1 cellular context compared by ENCODE assay signal in the genomic region with DNA sequence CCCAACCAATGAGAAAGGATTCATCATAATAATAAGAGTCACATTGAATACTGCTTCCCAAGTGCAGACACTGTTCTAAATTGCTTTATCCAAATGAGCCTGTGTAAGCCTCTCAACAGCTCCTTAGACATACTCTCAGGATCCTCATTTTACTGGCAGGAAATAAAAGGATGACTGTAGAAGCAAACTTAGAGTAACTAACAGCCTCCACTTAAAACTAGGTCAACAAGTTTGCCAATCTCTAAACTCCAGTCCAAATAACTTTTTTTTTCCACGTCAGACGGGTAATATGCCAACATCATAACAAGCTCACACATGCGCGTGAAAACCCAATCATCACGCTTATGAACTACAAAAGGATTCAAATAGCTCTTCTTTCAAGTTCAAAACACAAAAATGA.
TF ChIP-seq lines count a peak whose summit lies in the region.

No MANE protein-coding gene starts in this region.

TF ChIP-seq in K562, 482 proteins besides CTCF, POLR2A, EP300 and RAD21 (continued from another document):
- TF ChIP-seq SAP30 (IDR thresholded peaks at IDR 0.05; ENCODE audit: borderline replicate concordance, insufficient read depth, low read depth, low read length, poor library complexity, severe bottlenecking), result no peak
- no peak for TF ChIP-seq RCOR1 (IDR thresholded peaks at IDR 0.05; ENCODE audit: borderline replicate concordance in 1 of 2, low read depth in 2 of 2, low read length in 2 of 2)
- TF ChIP-seq, protein P1, sequence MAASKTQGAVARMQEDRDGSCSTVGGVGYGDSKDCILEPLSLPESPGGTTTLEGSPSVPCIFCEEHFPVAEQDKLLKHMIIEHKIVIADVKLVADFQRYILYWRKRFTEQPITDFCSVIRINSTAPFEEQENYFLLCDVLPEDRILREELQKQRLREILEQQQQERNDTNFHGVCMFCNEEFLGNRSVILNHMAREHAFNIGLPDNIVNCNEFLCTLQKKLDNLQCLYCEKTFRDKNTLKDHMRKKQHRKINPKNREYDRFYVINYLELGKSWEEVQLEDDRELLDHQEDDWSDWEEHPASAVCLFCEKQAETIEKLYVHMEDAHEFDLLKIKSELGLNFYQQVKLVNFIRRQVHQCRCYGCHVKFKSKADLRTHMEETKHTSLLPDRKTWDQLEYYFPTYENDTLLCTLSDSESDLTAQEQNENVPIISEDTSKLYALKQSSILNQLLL (CRISPR knock-in tag; IDR thresholded peaks at IDR 0.05; ENCODE audit: borderline replicate concordance), result no peak
- TF ChIP-seq SPI1 (IDR thresholded peaks at IDR 0.05; ENCODE audit: borderline replicate concordance, low read depth, low read length), result no peak
- no peak for TF ChIP-seq KAT2B (IDR thresholded peaks at IDR 0.05; ENCODE audit: low read depth, low read length)
- no peak for TF ChIP-seq CBX8 (IDR thresholded peaks at IDR 0.05; ENCODE audit: borderline replicate concordance, extremely low read depth, low read depth, low read length, poor library complexity, severe bottlenecking)
- no peak for TF ChIP-seq ARID2 (IDR thresholded peaks at IDR 0.05)
- TF ChIP-seq XRCC5 (IDR thresholded peaks at IDR 0.05; ENCODE audit: low read depth, low read length), result no peak
- TF ChIP-seq ETV6 (IDR thresholded peaks at IDR 0.05; ENCODE audit: borderline replicate concordance in 1 of 2, low read depth in 2 of 2, low read length in 1 of 2), result no peak
- no peak for TF ChIP-seq ETV6 (CRISPR knock-in tag; IDR thresholded peaks at IDR 0.05; ENCODE audit: borderline replicate concordance)
- no peak for TF ChIP-seq FOS (IDR thresholded peaks at IDR 0.05; ENCODE audit: extremely low read depth, insufficient read length)
- TF ChIP-seq, protein P2, sequence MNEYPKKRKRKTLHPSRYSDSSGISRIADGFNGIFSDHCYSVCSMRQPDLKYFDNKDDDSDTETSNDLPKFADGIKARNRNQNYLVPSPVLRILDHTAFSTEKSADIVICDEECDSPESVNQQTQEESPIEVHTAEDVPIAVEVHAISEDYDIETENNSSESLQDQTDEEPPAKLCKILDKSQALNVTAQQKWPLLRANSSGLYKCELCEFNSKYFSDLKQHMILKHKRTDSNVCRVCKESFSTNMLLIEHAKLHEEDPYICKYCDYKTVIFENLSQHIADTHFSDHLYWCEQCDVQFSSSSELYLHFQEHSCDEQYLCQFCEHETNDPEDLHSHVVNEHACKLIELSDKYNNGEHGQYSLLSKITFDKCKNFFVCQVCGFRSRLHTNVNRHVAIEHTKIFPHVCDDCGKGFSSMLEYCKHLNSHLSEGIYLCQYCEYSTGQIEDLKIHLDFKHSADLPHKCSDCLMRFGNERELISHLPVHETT (CRISPR knock-in tag; conservative IDR thresholded peaks at IDR 0.05 in 1 of 2, IDR thresholded peaks at IDR 0.05 in 1 of 2), result no peak
- TF ChIP-seq FOXA3 (CRISPR knock-in tag; conservative IDR thresholded peaks at IDR 0.05 in 1 of 2, IDR thresholded peaks at IDR 0.05 in 1 of 2), result no peak
- TF ChIP-seq GTF2A2 (tag; IDR thresholded peaks at IDR 0.05), result no peak
- TF ChIP-seq MEF2D (tag; conservative IDR thresholded peaks at IDR 0.05; ENCODE audit: low read depth), result no peak
- TF ChIP-seq, protein P3, sequence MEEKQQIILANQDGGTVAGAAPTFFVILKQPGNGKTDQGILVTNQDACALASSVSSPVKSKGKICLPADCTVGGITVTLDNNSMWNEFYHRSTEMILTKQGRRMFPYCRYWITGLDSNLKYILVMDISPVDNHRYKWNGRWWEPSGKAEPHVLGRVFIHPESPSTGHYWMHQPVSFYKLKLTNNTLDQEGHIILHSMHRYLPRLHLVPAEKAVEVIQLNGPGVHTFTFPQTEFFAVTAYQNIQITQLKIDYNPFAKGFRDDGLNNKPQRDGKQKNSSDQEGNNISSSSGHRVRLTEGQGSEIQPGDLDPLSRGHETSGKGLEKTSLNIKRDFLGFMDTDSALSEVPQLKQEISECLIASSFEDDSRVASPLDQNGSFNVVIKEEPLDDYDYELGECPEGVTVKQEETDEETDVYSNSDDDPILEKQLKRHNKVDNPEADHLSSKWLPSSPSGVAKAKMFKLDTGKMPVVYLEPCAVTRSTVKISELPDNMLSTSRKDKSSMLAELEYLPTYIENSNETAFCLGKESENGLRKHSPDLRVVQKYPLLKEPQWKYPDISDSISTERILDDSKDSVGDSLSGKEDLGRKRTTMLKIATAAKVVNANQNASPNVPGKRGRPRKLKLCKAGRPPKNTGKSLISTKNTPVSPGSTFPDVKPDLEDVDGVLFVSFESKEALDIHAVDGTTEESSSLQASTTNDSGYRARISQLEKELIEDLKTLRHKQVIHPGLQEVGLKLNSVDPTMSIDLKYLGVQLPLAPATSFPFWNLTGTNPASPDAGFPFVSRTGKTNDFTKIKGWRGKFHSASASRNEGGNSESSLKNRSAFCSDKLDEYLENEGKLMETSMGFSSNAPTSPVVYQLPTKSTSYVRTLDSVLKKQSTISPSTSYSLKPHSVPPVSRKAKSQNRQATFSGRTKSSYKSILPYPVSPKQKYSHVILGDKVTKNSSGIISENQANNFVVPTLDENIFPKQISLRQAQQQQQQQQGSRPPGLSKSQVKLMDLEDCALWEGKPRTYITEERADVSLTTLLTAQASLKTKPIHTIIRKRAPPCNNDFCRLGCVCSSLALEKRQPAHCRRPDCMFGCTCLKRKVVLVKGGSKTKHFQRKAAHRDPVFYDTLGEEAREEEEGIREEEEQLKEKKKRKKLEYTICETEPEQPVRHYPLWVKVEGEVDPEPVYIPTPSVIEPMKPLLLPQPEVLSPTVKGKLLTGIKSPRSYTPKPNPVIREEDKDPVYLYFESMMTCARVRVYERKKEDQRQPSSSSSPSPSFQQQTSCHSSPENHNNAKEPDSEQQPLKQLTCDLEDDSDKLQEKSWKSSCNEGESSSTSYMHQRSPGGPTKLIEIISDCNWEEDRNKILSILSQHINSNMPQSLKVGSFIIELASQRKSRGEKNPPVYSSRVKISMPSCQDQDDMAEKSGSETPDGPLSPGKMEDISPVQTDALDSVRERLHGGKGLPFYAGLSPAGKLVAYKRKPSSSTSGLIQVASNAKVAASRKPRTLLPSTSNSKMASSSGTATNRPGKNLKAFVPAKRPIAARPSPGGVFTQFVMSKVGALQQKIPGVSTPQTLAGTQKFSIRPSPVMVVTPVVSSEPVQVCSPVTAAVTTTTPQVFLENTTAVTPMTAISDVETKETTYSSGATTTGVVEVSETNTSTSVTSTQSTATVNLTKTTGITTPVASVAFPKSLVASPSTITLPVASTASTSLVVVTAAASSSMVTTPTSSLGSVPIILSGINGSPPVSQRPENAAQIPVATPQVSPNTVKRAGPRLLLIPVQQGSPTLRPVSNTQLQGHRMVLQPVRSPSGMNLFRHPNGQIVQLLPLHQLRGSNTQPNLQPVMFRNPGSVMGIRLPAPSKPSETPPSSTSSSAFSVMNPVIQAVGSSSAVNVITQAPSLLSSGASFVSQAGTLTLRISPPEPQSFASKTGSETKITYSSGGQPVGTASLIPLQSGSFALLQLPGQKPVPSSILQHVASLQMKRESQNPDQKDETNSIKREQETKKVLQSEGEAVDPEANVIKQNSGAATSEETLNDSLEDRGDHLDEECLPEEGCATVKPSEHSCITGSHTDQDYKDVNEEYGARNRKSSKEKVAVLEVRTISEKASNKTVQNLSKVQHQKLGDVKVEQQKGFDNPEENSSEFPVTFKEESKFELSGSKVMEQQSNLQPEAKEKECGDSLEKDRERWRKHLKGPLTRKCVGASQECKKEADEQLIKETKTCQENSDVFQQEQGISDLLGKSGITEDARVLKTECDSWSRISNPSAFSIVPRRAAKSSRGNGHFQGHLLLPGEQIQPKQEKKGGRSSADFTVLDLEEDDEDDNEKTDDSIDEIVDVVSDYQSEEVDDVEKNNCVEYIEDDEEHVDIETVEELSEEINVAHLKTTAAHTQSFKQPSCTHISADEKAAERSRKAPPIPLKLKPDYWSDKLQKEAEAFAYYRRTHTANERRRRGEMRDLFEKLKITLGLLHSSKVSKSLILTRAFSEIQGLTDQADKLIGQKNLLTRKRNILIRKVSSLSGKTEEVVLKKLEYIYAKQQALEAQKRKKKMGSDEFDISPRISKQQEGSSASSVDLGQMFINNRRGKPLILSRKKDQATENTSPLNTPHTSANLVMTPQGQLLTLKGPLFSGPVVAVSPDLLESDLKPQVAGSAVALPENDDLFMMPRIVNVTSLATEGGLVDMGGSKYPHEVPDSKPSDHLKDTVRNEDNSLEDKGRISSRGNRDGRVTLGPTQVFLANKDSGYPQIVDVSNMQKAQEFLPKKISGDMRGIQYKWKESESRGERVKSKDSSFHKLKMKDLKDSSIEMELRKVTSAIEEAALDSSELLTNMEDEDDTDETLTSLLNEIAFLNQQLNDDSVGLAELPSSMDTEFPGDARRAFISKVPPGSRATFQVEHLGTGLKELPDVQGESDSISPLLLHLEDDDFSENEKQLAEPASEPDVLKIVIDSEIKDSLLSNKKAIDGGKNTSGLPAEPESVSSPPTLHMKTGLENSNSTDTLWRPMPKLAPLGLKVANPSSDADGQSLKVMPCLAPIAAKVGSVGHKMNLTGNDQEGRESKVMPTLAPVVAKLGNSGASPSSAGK (IDR thresholded peaks at IDR 0.05), result no peak
- no peak for TF ChIP-seq ZNF408 (CRISPR knock-in tag; IDR thresholded peaks at IDR 0.05; ENCODE audit: low read depth)
